ENCODE assay signal across 24 cellular contexts in genomic region chrX:17403231-17403691, GRCh38. TPM values are rescaled to one million over a fixed set of nuclear protein-coding genes. Genes with fewer than 3 reads are reported as not detected.
DNase-seq lines count a peak whose midpoint lies in the region; ATAC-seq and TF ChIP-seq lines count a peak whose summit lies in the region.
"Had no signal": no experiment of that assay in that cellular context is flagged by ENCODE, and none has a peak within 500 bp of the region (broad histone marks: within the 10 kb centered on the region; RNA-seq: fewer than 3 reads in every experiment).

No MANE protein-coding gene starts in this region.

- no peaks in the 10 kb centered on the region for H3F3A ChIP-seq in PC-3 (ENCODE audit: low read length, unreplicated experiment)

- POLR2A ChIA-PET in PC-3 (lab: Charles Lee; ENCODE audit: unreplicated experiment): no interaction called here

- no peak overlapping the region for H3K27ac ChIP-seq in PC-3 (ENCODE audit: low read length)
- H3K27ac ChIP-seq: colonic mucosa, HL-60, Peyer's patch had no signal

- in situ Hi-C loops in G401 (cut with HindIII; ENCODE audit: low sequenced_read_pairs): no loop called here

- intact Hi-C loops in PC-3 (cut with micrococcal nuclease): no loop called here

- H3K9me3 ChIP-seq in PC-3 (ENCODE audit: low read length): no peaks in the 10 kb centered on the region
- H3K9me3 ChIP-seq: colonic mucosa, Peyer's patch, testis had no signal

- no peak overlapping the region for H3K9ac ChIP-seq in PC-3 (ENCODE audit: low read length)

- no peaks in the 10 kb centered on the region for H4K20me1 ChIP-seq in PC-3 (ENCODE audit: low read length)

- no peak for ATAC-seq in PC-3
- peak; percentile 22 for ATAC-seq in esophagus mucosa
- ATAC-seq in left lobe of liver: no peak
- ATAC-seq: HepG2; left colon; naive thymus-derived CD8-positive, alpha-beta T cell; stimulated activated naive B cell treated with anti-CD40 and anti-IgM and Interleukin-4, amounts not matched to agents 10 μg/mL and 1 μg/mL and 100 μg/mL, for 72 hours had no signal

- BruUV-seq in PC-3 (replicated peaks; lab: Mats Ljungman, UMichigan): no TSS peak

- TF ChIP-seq CTCF in PC-3 (conservative IDR thresholded peaks at IDR 0.05; ENCODE audit: low read depth, low read length): no peak

- no peak overlapping the region for H2AFZ ChIP-seq in PC-3 (ENCODE audit: low read length)

- H3K9me2 ChIP-seq in PC-3 (replicated peaks; ENCODE audit: low read length): no peaks in the 10 kb centered on the region

- CTCF ChIA-PET in PC-3 (lab: Charles Lee): no interaction called here

- H3K4me1 ChIP-seq in PC-3 (ENCODE audit: insufficient read depth, low read length): peaks cover 46% of the 10 kb centered on the region
- H3K4me1 ChIP-seq: colonic mucosa, Peyer's patch had no signal

- H3K4me3 ChIP-seq in PC-3 (ENCODE audit: low read length): no peak overlapping the region
- H3K4me3 ChIP-seq: colonic mucosa, Peyer's patch, testis had no signal

- peaks cover 50% of the 10 kb centered on the region for H3K79me2 ChIP-seq in PC-3 (ENCODE audit: low read length)

- H3K27me3 ChIP-seq in PC-3 (ENCODE audit: low read length): no peaks in the 10 kb centered on the region
- H3K27me3 ChIP-seq: colonic mucosa, Peyer's patch, testis had no signal

- no peak overlapping the region for H3K4me2 ChIP-seq in PC-3 (ENCODE audit: low read length)

- DNase-seq in G401 (ENCODE audit: low spot score): peak; percentile 23
- peak; percentile 13 for DNase-seq in PC-3
- peak; percentile 76 for DNase-seq in renal cortical epithelial cell (ENCODE audit: low read depth)
- DNase-seq in left lobe of liver (ENCODE audit: low spot score): no peak
- DNase-seq in HCEC 1CT: no peak
- no peak for DNase-seq in dedifferentiated amniotic fluid mesenchymal stem cell (ENCODE audit: extremely low spot score)
- DNase-seq: activated effector memory CD4-positive, alpha-beta T cell treated with anti-CD3 and anti-CD28 coated beads, Interleukin-2, amount 50 U/mL, for 16 hours; activated naive CD8-positive, alpha-beta T cell treated with anti-CD3 and anti-CD28 coated beads, Interleukin-2, amount 10 ng/mL, durations not matched to agents 7 days and 5 days; colonic mucosa; glutamatergic neuron; left colon; naive thymus-derived CD8-positive, alpha-beta T cell; NCI-H1105 treated with DMSO at 0.1 percent for 48 hours; NCI-H2081 treated with DMSO at 0.1 percent for 48 hours; NCI-H510A; NK-92 treated with Interleukin-12 subunit alpha and Interleukin-12 subunit beta, amount 100 ng/mL, for 24 hours; Peyer's patch; stimulated activated CD4-positive, alpha-beta T cell treated with anti-CD3 and anti-CD28 coated beads, Interleukin-12 subunit alpha, Interleukin-12 subunit beta, amount 100 ng/mL, for 4 hours; stimulated activated CD4-positive, alpha-beta T cell treated with anti-CD3 and anti-CD28 coated beads, Interleukin-4, amount 100 ng/mL, for 24 hours; stimulated activated naive B cell treated with anti-CD40 and anti-IgM and Interleukin-4, amounts not matched to agents 10 μg/mL and 1 μg/mL and 100 μg/mL, for 72 hours; testis had no signal

- H3K36me3 ChIP-seq in PC-3 (ENCODE audit: low read depth, low read length): no peaks in the 10 kb centered on the region
- H3K36me3 ChIP-seq: colonic mucosa, Peyer's patch had no signal

RNA-seq across cellular contexts. Expression of gene NHS, which starts 28.3 kb away (rescaled TPM):
- total RNA-seq in G401 (2014; rRNA removed; shearing (Covaris generic)): not detected in 2 replicates
- total RNA-seq in PC-3 (2014; rRNA removed) (4.9 and 5.6 TPM in 2 replicates), esophagus mucosa (2.5 TPM), renal cortical epithelial cell (4.9 and 14.2 TPM in 2 replicates), left lobe of liver (0.10 TPM)
- total RNA-seq: naive thymus-derived CD8-positive, alpha-beta T cell had no signal

Comparison
In these comparisons a context has a peak if more than half of its experiments do, and no peak if none do; other contexts are left out.
1. DNase-seq: peak in G401 (single experiment), PC-3 (single experiment) and renal cortical epithelial cell (single experiment); none in left lobe of liver (single experiment), HCEC 1CT (single experiment) and dedifferentiated amniotic fluid mesenchymal stem cell (single experiment).